ENCODE assay signal across 23 cellular contexts in the genomic region with DNA sequence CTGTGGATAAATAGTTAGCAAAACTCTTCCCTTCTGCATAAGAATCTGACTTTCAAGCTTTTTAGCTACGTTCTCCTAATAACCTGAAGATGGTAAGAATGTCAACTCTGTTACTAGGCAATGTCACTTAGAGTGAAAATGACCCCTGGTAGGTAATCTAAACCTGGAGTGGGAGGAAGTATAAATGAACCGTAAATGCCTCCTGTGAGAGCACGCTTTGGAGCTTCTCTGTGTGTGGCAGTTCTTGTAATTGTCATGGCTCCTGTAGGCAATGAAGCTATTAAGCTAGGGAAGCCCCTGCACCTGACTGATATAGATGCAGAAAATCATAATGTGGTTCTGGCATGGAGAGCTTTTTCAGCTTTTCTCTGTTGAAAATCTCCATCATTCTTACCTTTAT. TPM values are rescaled to one million over a fixed set of nuclear protein-coding genes. Genes with fewer than 3 reads are reported as not detected.
"Had no signal": no experiment of that assay in that cellular context is flagged by ENCODE, and none has a peak within 500 bp of the region (broad histone marks: within the 10 kb centered on the region; RNA-seq: fewer than 3 reads in every experiment).

No MANE protein-coding gene starts in this region.

- H3K27ac ChIP-seq: SJSA1 had no signal

- DNase-seq: activated B cell treated with CpG ODN at 0.5 μM for 24 hours; activated CD4-positive, alpha-beta memory T cell treated with anti-CD3 and anti-CD28 coated beads, Interleukin-2, amount 10 ng/mL, durations not matched to agents 7 days and 5 days; activated CD4-positive, alpha-beta T cell treated with anti-CD3 and anti-CD28 coated beads for 1 hour; activated CD4-positive, alpha-beta T cell treated with anti-CD3 and anti-CD28 coated beads, Interleukin-2, amount 50 U/mL, for 1 hour; activated gamma-delta T cell; activated naive CD4-positive, alpha-beta T cell treated with anti-CD3 and anti-CD28 coated beads, Interleukin-2, amount 10 ng/mL, durations not matched to agents 7 days and 5 days; activated naive CD8-positive, alpha-beta T cell treated with anti-CD3 and anti-CD28 coated beads for 36 hours; activated T-cell treated with anti-CD3 and anti-CD28 coated beads for 4 hours; activated T-cell treated with anti-CD3 and anti-CD28 coated beads, Interleukin-2, amount 50 U/mL, for 48 hours; cerebellar nuclear complex; MG63; MV-4-11; NCI-H1105 treated with DMSO at 0.1 percent for 48 hours; NCI-H1930; NCI-H2107; NCI-H446 treated with DMSO at 0.1 percent for 48 hours; NCI-H524 treated with DMSO at 0.1 percent for 48 hours; PC-3; SHP77; T-helper 9 cell had no signal

- H3K36me3 ChIP-seq: MG63, SJSA1 had no signal

- H3K4me3 ChIP-seq: MG63, SJSA1 had no signal

- H3K27me3 ChIP-seq: MG63 had no signal

- H3K9me3 ChIP-seq: MG63, SJSA1 had no signal

- H3K4me1 ChIP-seq: SJSA1 had no signal

RNA-seq across cellular contexts. Expression of a gene that starts 29.4 kb away (rescaled TPM):
- total RNA-seq: activated B cell treated with CpG ODN at 0.5 μM for 24 hours; activated CD4-positive, alpha-beta memory T cell treated with anti-CD3 and anti-CD28 coated beads, Interleukin-2, amount 10 ng/mL, durations not matched to agents 7 days and 5 days; activated CD8-positive, alpha-beta memory T cell treated with anti-CD3 and anti-CD28 coated beads for 36 hours; activated T-helper 17 cell treated with anti-CD3 and anti-CD28 coated beads, Interleukin-2, amount 50 U/mL, for 72 hours; PC-3; SJSA1 had no signal
